9 cellular contexts compared by ENCODE assay signal in genomic region chr18:48806551-48807261, GRCh38.
DNase-seq lines count a peak whose midpoint lies in the region; ATAC-seq lines count a peak whose summit lies in the region.
"Had no signal": no experiment of that assay in that cellular context is flagged by ENCODE, and none has a peak within 500 bp of the region (broad histone marks: within the 10 kb centered on the region; RNA-seq: fewer than 3 reads in every experiment).

No MANE protein-coding gene starts in this region.

- H3K18ac ChIP-seq in neuronal stem cell (ENCODE audit: low read length), result no peak overlapping the region

- H2AK5ac ChIP-seq in neuronal stem cell (ENCODE audit: low read depth, low read length), result peak overlapping the region; percentile 47

- no CpG with 5 or more reads among the region's 11 CpGs for WGBS in neuronal stem cell (ENCODE audit: extremely low coverage in 2 of 2, insufficient read length in 2 of 2, insufficient replicate concordance in 1 of 2), 2 donors

- no peak overlapping the region for H4K8ac ChIP-seq in neuronal stem cell (ENCODE audit: low read depth, low read length)

- no peak overlapping the region for H2AFZ ChIP-seq in neuronal stem cell (ENCODE audit: low read length)

- H3K4me1 ChIP-seq in CD4-positive, alpha-beta memory T cell (ENCODE audit: insufficient read depth, low read length), result peaks cover 32% of the 10 kb centered on the region
- peaks cover 14% of the 10 kb centered on the region for H3K4me1 ChIP-seq in effector memory CD4-positive, alpha-beta T cell (ENCODE audit: control insufficient read depth, insufficient read depth, low read length, poor library complexity, severe bottlenecking)
- peaks cover 5 to 10% of the 10 kb centered on the region in 2 donors for H3K4me1 ChIP-seq in neuronal stem cell (ENCODE audit: control insufficient read depth in 2 of 2, insufficient read depth in 1 of 2, low read depth in 1 of 2, low read length in 2 of 2)

- no peak overlapping the region for H3K27ac ChIP-seq in CD4-positive, alpha-beta memory T cell (ENCODE audit: low read depth, low read length)
- peak overlapping the region; percentile 2 for H3K27ac ChIP-seq in effector memory CD4-positive, alpha-beta T cell (ENCODE audit: insufficient read depth, low read length, poor library complexity, severe bottlenecking)
- H3K27ac ChIP-seq in neuronal stem cell (replicated peaks; ENCODE audit: low read length), result no peak overlapping the region

- H3K36me3 ChIP-seq in CD4-positive, alpha-beta memory T cell (ENCODE audit: insufficient read depth, low read length), result no peaks in the 10 kb centered on the region
- no peaks in the 10 kb centered on the region for H3K36me3 ChIP-seq in effector memory CD4-positive, alpha-beta T cell (ENCODE audit: control insufficient read depth, insufficient read depth, low read length)
- no peaks in the 10 kb centered on the region for H3K36me3 ChIP-seq in neuronal stem cell (replicated peaks in 1 of 2; ENCODE audit: control insufficient read depth in 2 of 2, insufficient read depth in 2 of 2, low read length in 2 of 2)

- H3K9me3 ChIP-seq in CD4-positive, alpha-beta memory T cell (ENCODE audit: control insufficient read depth in 1 of 2, low read length in 2 of 2), result no peaks in the 10 kb centered on the region
- H3K9me3 ChIP-seq in T-helper 17 cell (ENCODE audit: control insufficient read depth, low read length, poor library complexity, severe bottlenecking) (no peaks in the 10 kb centered on the region), neuronal stem cell (replicated peaks in 1 of 2; ENCODE audit: control insufficient read depth in 2 of 2, insufficient read depth in 1 of 2, low read depth in 1 of 2, low read length in 2 of 2) (no peaks in the 10 kb centered on the region)
- no peaks in the 10 kb centered on the region for H3K9me3 ChIP-seq in effector memory CD4-positive, alpha-beta T cell (ENCODE audit: control insufficient read depth, low read length)

- DNase-seq in CD4-positive, alpha-beta memory T cell, result peak; percentile 67 to 78 (median 75)
- DNase-seq in T-helper 17 cell (no peak), neuronal stem cell (ENCODE audit: low spot score) (no peak), NCI-H2081 treated with DMSO at 0.1 percent for 48 hours (lab: John Stamatoyannopoulos, UW) (no peak), D341Med (ENCODE audit: low spot score) (no peak), NCI-H1930 (lab: John Stamatoyannopoulos, UW) (no peak)
- DNase-seq in effector memory CD4-positive, alpha-beta T cell, result peak in 2 of 3 donors; percentile 33 to 34
- DNase-seq: GDM1 had no signal

- intact Hi-C loops in CD4-positive, alpha-beta memory T cell (cut with micrococcal nuclease), result no loop called here

- POLR2A ChIA-PET in CD4-positive, alpha-beta memory T cell (lab: Charles Lee; ENCODE audit: partially characterized antibody), result interaction anchor here (0.8 to 3.4 kb wide), 6 partner anchors 8 to 146 kb away, joined by 3 to 11 read pairs (median 4); no protein-coding TSS in a partner anchor

- H3K4me3 Mint-ChIP-seq in CD4-positive, alpha-beta memory T cell, result peak overlapping the region in 6 of 8 donors; percentile 36 to 83 (median 71)
- H3K4me3 Mint-ChIP-seq in T-helper 17 cell, result peak overlapping the region; percentile 43

- no peak overlapping the region for H2BK15ac ChIP-seq in neuronal stem cell (ENCODE audit: low read length)

- H2BK12ac ChIP-seq in neuronal stem cell (ENCODE audit: low read length), result no peak overlapping the region

- no peak overlapping the region for H3K4me3 ChIP-seq in CD4-positive, alpha-beta memory T cell (ENCODE audit: low read length in 2 of 2)
- no peak overlapping the region for H3K4me3 ChIP-seq in effector memory CD4-positive, alpha-beta T cell (ENCODE audit: insufficient read depth, low read depth, low read length, poor library complexity, severe bottlenecking)
- H3K4me3 ChIP-seq in neuronal stem cell (ENCODE audit: low read length in 2 of 2), result no peak overlapping the region

- no peaks in the 10 kb centered on the region for H3K27me3 ChIP-seq in CD4-positive, alpha-beta memory T cell (ENCODE audit: insufficient read depth, low read length)
- H3K27me3 ChIP-seq in effector memory CD4-positive, alpha-beta T cell (replicated peaks; ENCODE audit: control insufficient read depth, insufficient read depth, low read length, poor library complexity, severe bottlenecking), result no peaks in the 10 kb centered on the region
- no peaks in the 10 kb centered on the region for H3K27me3 ChIP-seq in neuronal stem cell (ENCODE audit: control insufficient read depth in 3 of 3, insufficient read depth in 3 of 3, low read depth in 1 of 3, low read length in 3 of 3)

- no peaks in the 10 kb centered on the region for H3K79me1 ChIP-seq in neuronal stem cell (ENCODE audit: low read depth, low read length)

- no peak overlapping the region for H3K4me2 ChIP-seq in neuronal stem cell (ENCODE audit: insufficient read depth, low read length, poor library complexity, severe bottlenecking)

- no peak overlapping the region for H2BK5ac ChIP-seq in neuronal stem cell (ENCODE audit: low read length)

- ATAC-seq in T-helper 17 cell (peak; percentile 95), GM18517 (IDR thresholded peaks at IDR 0.05; ENCODE audit: unreplicated experiment) (no peak)

- no peak overlapping the region for H3K23ac ChIP-seq in neuronal stem cell (ENCODE audit: low read depth, low read length, poor library complexity)

- no peaks in the 10 kb centered on the region for H3K27me3 Mint-ChIP-seq in CD4-positive, alpha-beta memory T cell
- no peaks in the 10 kb centered on the region for H3K27me3 Mint-ChIP-seq in T-helper 17 cell

- H3K9ac ChIP-seq in neuronal stem cell (ENCODE audit: low read depth, low read length, poor library complexity), result no peak overlapping the region

- H3K27ac Mint-ChIP-seq in CD4-positive, alpha-beta memory T cell, result peak overlapping the region; percentile 58 to 96 (median 86)
- H3K27ac Mint-ChIP-seq in T-helper 17 cell, result peak overlapping the region; percentile 74

- peaks cover 23 to 53% (median 36%) of the 10 kb centered on the region in 4 donors for H3K4me1 Mint-ChIP-seq in CD4-positive, alpha-beta memory T cell
- peaks cover 29% of the 10 kb centered on the region for H3K4me1 Mint-ChIP-seq in T-helper 17 cell

- CTCF ChIA-PET in CD4-positive, alpha-beta memory T cell (lab: Charles Lee; ENCODE audit: partially characterized antibody), result interaction anchor here (1.3 to 2.4 kb wide), 3 partner anchors 10 to 30 kb away, joined by 3 to 6 read pairs (median 5); no protein-coding TSS in a partner anchor

- no peak overlapping the region for H3K14ac ChIP-seq in neuronal stem cell (ENCODE audit: low read length)

- H4K91ac ChIP-seq in neuronal stem cell (ENCODE audit: low read depth, low read length, poor library complexity), result no peak overlapping the region

- H2BK120ac ChIP-seq in neuronal stem cell (ENCODE audit: low read depth, low read length), result no peak overlapping the region

- peaks cover 0 to 2% (median 0%) of the 10 kb centered on the region in 8 donors for H3K9me3 Mint-ChIP-seq in CD4-positive, alpha-beta memory T cell

- H3K36me3 Mint-ChIP-seq in CD4-positive, alpha-beta memory T cell, result no peaks in the 10 kb centered on the region
- H3K36me3 Mint-ChIP-seq in T-helper 17 cell (ENCODE audit: low read depth), result no peaks in the 10 kb centered on the region

- no peak overlapping the region for H3K4ac ChIP-seq in neuronal stem cell (ENCODE audit: low read length)

Comparison
In these comparisons a context has a peak if more than half of its experiments do, and no peak if none do; other contexts are left out.
1. DNase-seq: peak in CD4-positive, alpha-beta memory T cell (5 of 5) and effector memory CD4-positive, alpha-beta T cell (2 of 3); none in T-helper 17 cell (0 of 3), neuronal stem cell (single experiment), NCI-H2081 treated with DMSO at 0.1 percent for 48 hours (single experiment), D341Med (single experiment) and NCI-H1930 (0 of 2).